ENCODE assay signal across 8 cellular contexts in the genomic region with DNA sequence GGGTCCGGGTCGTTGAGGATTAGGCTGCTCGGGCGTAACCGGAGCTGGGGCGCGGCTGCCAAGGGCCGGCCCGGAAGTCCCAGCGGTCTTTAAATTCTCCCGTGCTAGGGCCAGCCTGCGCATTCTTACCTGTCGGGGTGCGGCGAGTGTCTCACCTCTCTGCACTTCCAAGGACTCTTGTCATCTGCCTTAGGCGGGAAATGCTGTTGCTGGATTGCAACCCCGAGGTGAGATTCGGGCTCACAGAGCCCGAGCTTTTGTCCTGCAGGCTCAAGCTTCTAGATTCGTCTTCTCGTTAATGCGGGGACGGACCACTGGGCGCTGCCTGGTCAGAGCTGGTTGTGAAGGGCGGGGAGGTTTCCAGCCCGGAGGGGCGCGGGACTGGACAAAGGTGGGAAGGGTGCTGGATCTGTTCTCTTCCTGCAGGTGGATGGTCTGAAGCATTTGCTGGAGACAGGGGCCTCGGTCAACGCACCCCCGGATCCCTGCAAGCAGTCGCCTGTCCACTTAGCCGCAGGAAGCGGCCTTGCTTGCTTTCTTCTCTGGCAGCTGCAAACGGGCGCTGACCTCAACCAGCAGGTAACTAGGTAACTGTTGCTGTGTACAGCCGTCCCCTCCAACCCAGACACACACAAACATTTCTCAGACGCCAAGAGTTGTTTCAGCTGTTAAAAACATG. TPM values are rescaled to one million over a fixed set of nuclear protein-coding genes. Genes with fewer than 3 reads are reported as not detected.
DNase-seq lines count a peak whose midpoint lies in the region; ATAC-seq, FAIRE-seq and TF ChIP-seq lines count a peak whose summit lies in the region.

A gene with protein sequence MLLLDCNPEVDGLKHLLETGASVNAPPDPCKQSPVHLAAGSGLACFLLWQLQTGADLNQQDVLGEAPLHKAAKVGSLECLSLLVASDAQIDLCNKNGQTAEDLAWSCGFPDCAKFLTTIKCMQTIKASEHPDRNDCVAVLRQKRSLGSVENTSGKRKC (plus strand): TSS at position 118 of the 679 bp plus-strand sequence. CDS start 83 bp downstream, at position 201.

- peak within 1 kb of the TSS; percentile 95 for H3K27ac ChIP-seq in VCaP

- H3K4me3 Mint-ChIP-seq in naive B cell: peak within 1 kb of the TSS; percentile 87 to 98 (median 96)

- DNase-seq in GM12892 (ENCODE audit: insufficient read length) (no peak), HuH-7.5 (ENCODE audit: low spot score) (peak; percentile 6), fibroblast of mammary gland (ENCODE audit: low read depth) (peak; percentile 19), naive B cell (no peak), NK-92 (lab: John Stamatoyannopoulos, UW; ENCODE audit: unreplicated experiment) (no peak)
- DNase-seq in activated CD4-positive, alpha-beta T cell treated with anti-CD3 and anti-CD28 coated beads for 48 hours: no peak

- no peaks in the 10 kb centered on the region for H3K9me3 Mint-ChIP-seq in naive B cell

- peak within 1 kb of the TSS; percentile 60 for H3K4me3 ChIP-seq in fibroblast of mammary gland (ENCODE audit: control insufficient read depth, low read depth, low read length)

- peaks cover 18 to 49% (median 23%) of the 10 kb centered on the region in 3 donors for H3K4me1 Mint-ChIP-seq in naive B cell

- peaks cover 0 to 10% of the 10 kb centered on the region in 2 donors for H3K36me3 Mint-ChIP-seq in naive B cell

- TF ChIP-seq CTCF in VCaP (conservative IDR thresholded peaks at IDR 0.05) (no peak), fibroblast of mammary gland (conservative IDR thresholded peaks at IDR 0.05; ENCODE audit: control insufficient read depth, insufficient read depth, low read depth, low read length) (no peak)

- H3K27ac Mint-ChIP-seq in naive B cell: peak within 1 kb of the TSS; percentile 96 to 100 (median 98)

- FAIRE-seq in GM12892 (lab: Jason Lieb, UNC): peak; percentile 33

- H3K27me3 Mint-ChIP-seq in naive B cell: no peaks in the 10 kb centered on the region

- TF ChIP-seq POLR2A in GM12892 (IDR thresholded peaks at IDR 0.05; ENCODE audit: low read depth, low read length): peak; percentile 44; the same call in 1 of the 2 replicates

- ATAC-seq in naive B cell (ENCODE audit: low read depth in 2 of 2) (no peak), GM21381 (IDR thresholded peaks at IDR 0.05; ENCODE audit: unreplicated experiment) (no peak)

RNA-seq across cellular contexts. Expression of the gene that starts here (rescaled TPM):
- polyA plus RNA-seq in GM12892 (2012; ENCODE audit: missing spikeins): 160 TPM
- 10 to 100 TPM; 13.7 to 21.5 (median 16.3) TPM for polyA plus RNA-seq in naive B cell (ENCODE audit: low read depth in 6 of 6)

Comparison
In these comparisons a context has a peak if more than half of its experiments do, and no peak if none do; other contexts are left out.
1. DNase-seq: peak in HuH-7.5 (single experiment) and fibroblast of mammary gland (single experiment); none in GM12892 (single experiment), naive B cell (single experiment), activated CD4-positive, alpha-beta T cell treated with anti-CD3 and anti-CD28 coated beads for 48 hours (single experiment) and NK-92 (single experiment).